ENCODE assay signal across 7 cellular contexts in genomic region chr1:19209990-19210771, GRCh38. TPM values are rescaled to one million over a fixed set of nuclear protein-coding genes. Genes with fewer than 3 reads are reported as not detected.
DNase-seq lines count a peak whose midpoint lies in the region; ATAC-seq, FAIRE-seq and TF ChIP-seq lines count a peak whose summit lies in the region.

Gene UBR4, minus strand, starts transcription at chr1:19210266. Its CDS starts 18 bp downstream, at chr1:19210248.

- no peaks in the 10 kb centered on the region for H3K9me2 ChIP-seq in hepatocyte (replicated peaks; ENCODE audit: insufficient read depth)

- FAIRE-seq in GM18507 (lab: Jason Lieb, UNC) = peak; percentile 96

- no peaks in the 10 kb centered on the region for H3K27me3 ChIP-seq in hepatocyte

- no peaks in the 10 kb centered on the region for H3K36me3 ChIP-seq in hepatocyte (replicated peaks; ENCODE audit: insufficient read depth, low read depth)

- peak within 1 kb of the TSS; percentile 54 for H2AFZ ChIP-seq in hepatocyte

- no peaks in the 10 kb centered on the region for H3K9me3 ChIP-seq in hepatocyte (ENCODE audit: low read depth)

- ATAC-seq in HG02981 (IDR thresholded peaks at IDR 0.05; ENCODE audit: unreplicated experiment) = peak; percentile 83

- H3K79me2 ChIP-seq in hepatocyte = peaks cover 92% of the 10 kb centered on the region

- DNase-seq in GM18507 (ENCODE audit: extremely low spot score, insufficient read length, low read depth) (peak; percentile 84), NCI-H2029 treated with DMSO at 0.1 percent for 48 hours (lab: John Stamatoyannopoulos, UW) (peak; percentile 73), T-helper 9 cell (peak; percentile 97), astrocyte of the hippocampus (ENCODE audit: low read depth, low spot score) (peak; percentile 98), hepatocyte (ENCODE audit: low spot score) (peak; percentile 99), retina (peak; percentile 99)

- peaks cover 38% of the 10 kb centered on the region for H4K20me1 ChIP-seq in hepatocyte (ENCODE audit: insufficient read depth, poor library complexity, severe bottlenecking)

- H3K4me3 ChIP-seq in hepatocyte = peak within 1 kb of the TSS; percentile 76

- H3K4me2 ChIP-seq in hepatocyte = peak within 1 kb of the TSS; percentile 87

- TF ChIP-seq CTCF in hepatocyte (IDR thresholded peaks at IDR 0.05; ENCODE audit: poor library complexity) = no peak

- peak within 1 kb of the TSS; percentile 96 for H3K27ac ChIP-seq in hepatocyte

- H3K4me1 ChIP-seq in hepatocyte (ENCODE audit: insufficient read depth) = peaks cover 47% of the 10 kb centered on the region

- 1% methylated on average over 61 of the region's 80 CpGs for WGBS in hepatocyte (ENCODE audit: low lambda C conversion rate, missing lambda C conversion rate)

RNA-seq across cellular contexts. Expression of gene UBR4, which starts in this region (rescaled TPM):
- 138 and 175 TPM in 2 replicates for total RNA-seq in hepatocyte
- 140 and 166 TPM in 2 replicates for polyA plus RNA-seq in hepatocyte

Comparison
In these comparisons a context has a peak if more than half of its experiments do, and no peak if none do; other contexts are left out.
1. Peak in every context shown above with its lines: DNase-seq, ATAC-seq, H3K4me3 ChIP-seq and H3K27ac ChIP-seq.